ENCODE assay signal across 11 cellular contexts in the genomic region with DNA sequence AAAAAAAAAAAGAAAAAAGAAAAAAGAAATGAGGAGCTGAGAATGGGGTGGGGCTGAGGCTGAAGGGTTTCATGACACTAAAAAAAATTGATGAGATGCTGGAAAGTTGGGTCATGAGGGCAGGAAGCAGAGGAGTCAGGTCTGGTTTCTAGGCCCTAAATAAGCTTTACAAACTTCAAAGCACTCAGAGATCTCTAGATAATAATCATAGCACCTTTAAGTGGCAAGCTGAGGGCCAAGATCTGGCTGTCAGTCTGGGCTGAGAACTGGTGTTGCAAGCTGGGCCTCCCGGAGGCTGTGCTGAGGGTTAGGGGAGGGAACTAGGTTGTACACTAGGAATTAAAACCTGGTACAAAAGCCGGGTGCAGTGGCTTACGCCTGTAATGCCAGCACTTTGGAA. TPM values are rescaled to one million over a fixed set of nuclear protein-coding genes. Genes with fewer than 3 reads are reported as not detected.
DNase-seq lines count a peak whose midpoint lies in the region; ATAC-seq and TF ChIP-seq lines count a peak whose summit lies in the region.
"Had no signal": no experiment of that assay in that cellular context is flagged by ENCODE, and none has a peak within 500 bp of the region (broad histone marks: within the 10 kb centered on the region; RNA-seq: fewer than 3 reads in every experiment).

No MANE protein-coding gene starts in this region.

- ATAC-seq in GM21381 (IDR thresholded peaks at IDR 0.05; ENCODE audit: unreplicated experiment) (no peak), GM18505 (IDR thresholded peaks at IDR 0.05; ENCODE audit: unreplicated experiment) (no peak)
- ATAC-seq: WTC11 had no signal

- DNase-seq in ELF-1 (ENCODE audit: low read depth, low spot score) (peak; percentile 44), spleen (no peak), dorsolateral prefrontal cortex (no peak), GOT3 (lab: John Stamatoyannopoulos, UW) (no peak)
- peak; percentile 58 to 65 for DNase-seq in activated CD4-positive, alpha-beta T cell treated with anti-CD3 and anti-CD28 coated beads for 4 hours
- DNase-seq in activated naive CD4-positive, alpha-beta T cell treated with anti-CD3 and anti-CD28 coated beads, Interleukin-2, amount 50 U/mL, for 16 hours, result peak; percentile 43
- DNase-seq: AML-193, MV-4-11 had no signal

- H3K4me3 ChIP-seq in spleen, result no peak overlapping the region
- no peak overlapping the region for H3K4me3 ChIP-seq in dorsolateral prefrontal cortex

- H3K36me3 ChIP-seq in spleen, result peaks cover 0 to 44% (median 23%) of the 10 kb centered on the region in 6 donors

- H3K27me3 ChIP-seq in spleen (replicated peaks in 1 of 7) (no peaks in the 10 kb centered on the region), dorsolateral prefrontal cortex (no peaks in the 10 kb centered on the region)

- TF ChIP-seq CTCF in spleen (IDR thresholded peaks at IDR 0.05 in 8 of 11, conservative IDR thresholded peaks at IDR 0.05 in 3 of 11) (no peak), dorsolateral prefrontal cortex (IDR thresholded peaks at IDR 0.05 in 54 of 56, conservative IDR thresholded peaks at IDR 0.05 in 2 of 56; ENCODE audit: low read depth in 1 of 56, partially characterized antibody in 56 of 56) (no peak)

- no peaks in the 10 kb centered on the region for H3K9me3 ChIP-seq in spleen

- H3K27ac ChIP-seq in spleen (peak overlapping the region in 7 of 8 donors; percentile 1 to 65 (median 43)), dorsolateral prefrontal cortex (peak overlapping the region in 5 of 59 donors; percentile 4 to 38 (median 29))

- intact Hi-C loops in spleen (cut with DNase I; ENCODE audit: low total_unique reads) (no loop called here), dorsolateral prefrontal cortex (cut with DNase I) (no loop called here)

- TF ChIP-seq POLR2A in spleen (IDR thresholded peaks at IDR 0.05) (no peak), GM18505 (IDR thresholded peaks at IDR 0.05; ENCODE audit: borderline replicate concordance, extremely low read depth, insufficient read depth, insufficient read length) (no peak)

- H3K4me1 ChIP-seq in spleen, result peaks cover 11 to 61% (median 40%) of the 10 kb centered on the region in 6 donors

- 43 to 64% (median 62%) methylated on average over 3 of the region's 3 CpGs for WGBS in spleen, 5 donors

RNA-seq across cellular contexts. Expression of a gene that starts 6.4 kb away (rescaled TPM):
- total RNA-seq in spleen (10 to 100 TPM; 11.6 to 18.6 (median 13.5) TPM), dorsolateral prefrontal cortex (10 to 100 TPM in 102 of 120 experiments, 1 to 10 TPM in 18; 8.2 to 19.0 (median 11.5) TPM)
- polyA plus RNA-seq in spleen, result 1 to 10 TPM; 3.4 to 7.4 (median 4.1) TPM

RNA-seq across cellular contexts. Expression of a gene that starts 17.1 kb away (rescaled TPM):
- total RNA-seq in spleen (10 to 100 TPM in 6 of 7 donors, 1 to 10 TPM in 1; 7.7 to 16.1 (median 14.0) TPM), dorsolateral prefrontal cortex (10 to 100 TPM in 115 of 120 experiments, 1 to 10 TPM in 5; 9.2 to 17.9 (median 12.6) TPM)
- 1 to 10 TPM; 5.9 to 8.3 (median 6.4) TPM for polyA plus RNA-seq in spleen

RNA-seq across cellular contexts. Expression of a gene that starts 19.7 kb away (rescaled TPM):
- total RNA-seq in spleen, result 10 to 100 TPM; 10.7 to 26.3 (median 19.7) TPM
- 10 to 100 TPM; 27.5 to 43.5 (median 40.8) TPM for polyA plus RNA-seq in spleen
- total RNA-seq in dorsolateral prefrontal cortex, result 10 to 100 TPM in 118 of 120 experiments, 1 to 10 TPM in 2; 9.8 to 27.9 (median 15.6) TPM

RNA-seq across cellular contexts. Expression of a gene that starts 25.4 kb away (rescaled TPM):
- 10 to 100 TPM; 17.2 to 27.3 (median 25.5) TPM for total RNA-seq in spleen
- polyA plus RNA-seq in spleen, result 10 to 100 TPM; 17.0 to 33.1 (median 21.6) TPM
- 10 to 100 TPM; 22.6 to 71.7 (median 28.8) TPM for total RNA-seq in dorsolateral prefrontal cortex

RNA-seq across cellular contexts. Expression of a gene that starts 33.7 kb away (rescaled TPM):
- 10 to 100 TPM; 16.5 to 22.1 (median 18.6) TPM for total RNA-seq in spleen
- 1 to 10 TPM; 3.1 to 7.1 (median 3.5) TPM for polyA plus RNA-seq in spleen
- total RNA-seq in dorsolateral prefrontal cortex, result 10 to 100 TPM; 16.4 to 51.1 (median 30.1) TPM

Comparison
In these comparisons a context has a peak if more than half of its experiments do, and no peak if none do; other contexts are left out.
1. DNase-seq: peak in ELF-1 (single experiment), activated CD4-positive, alpha-beta T cell treated with anti-CD3 and anti-CD28 coated beads for 4 hours (2 of 2) and activated naive CD4-positive, alpha-beta T cell treated with anti-CD3 and anti-CD28 coated beads, Interleukin-2, amount 50 U/mL, for 16 hours (single experiment); none in spleen (single experiment), dorsolateral prefrontal cortex (0 of 10) and GOT3 (single experiment).